8 cellular contexts compared by ENCODE assay signal in genomic region chr16:66342294-66342900, GRCh38. TPM values are rescaled to one million over a fixed set of nuclear protein-coding genes. Genes with fewer than 3 reads are reported as not detected.
DNase-seq lines count a peak whose midpoint lies in the region; ATAC-seq and TF ChIP-seq lines count a peak whose summit lies in the region.

No MANE protein-coding gene starts in this region.

- ATAC-seq in Panc1: peak; percentile 60
- no peak for ATAC-seq in stimulated activated naive CD8-positive, alpha-beta T cell treated with anti-CD3 and anti-CD28 coated beads, Interleukin-15, Interleukin-2, amounts not matched to agents 100 U/mL and 50 U/mL, for 24 hours

- CTCF ChIA-PET in MCF 10A (lab: Yijun Ruan, JAX) (interaction anchor here (0.6 to 3.9 kb wide), 11 partner anchors 10 to 1996 kb away, joined by 3 to 26 read pairs (median 5); no protein-coding TSS in a partner anchor), Panc1 (lab: Charles Lee) (interaction anchor here (0.5 to 1.1 kb wide), 3 partner anchors 10 to 393 kb away, joined by 3 to 8 read pairs (median 7); partner anchors contain the start of gene CDH5)

- no peak overlapping the region for H3K4me3 Mint-ChIP-seq in MCF 10A (ENCODE audit: unreplicated experiment)

- BruUV-seq in MCF 10A (replicated peaks; lab: Mats Ljungman, UMichigan): no TSS peak
- no TSS peak for BruUV-seq in Panc1 (replicated peaks; lab: Mats Ljungman, UMichigan)

- H3K27me3 Mint-ChIP-seq in MCF 10A (ENCODE audit: insufficient read depth, unreplicated experiment): peaks cover 60% of the 10 kb centered on the region

- no peak for TF ChIP-seq POLR2A in breast epithelium (IDR thresholded peaks at IDR 0.05)

- no peaks in the 10 kb centered on the region for H3K27me3 ChIP-seq in breast epithelium
- H3K27me3 ChIP-seq in Panc1 (ENCODE audit: control insufficient read depth, insufficient read depth, low read length): no peaks in the 10 kb centered on the region; the same call in 1 of the 2 replicates
- peaks cover 0 to 13% of the 10 kb centered on the region in 2 donors for H3K27me3 ChIP-seq in tibial artery

- no peaks in the 10 kb centered on the region for H3K36me3 Mint-ChIP-seq in MCF 10A (ENCODE audit: insufficient read depth, unreplicated experiment)

- no peaks in the 10 kb centered on the region for H3K4me1 Mint-ChIP-seq in MCF 10A (ENCODE audit: insufficient read depth, unreplicated experiment)

- POLR2A ChIA-PET in MCF 10A (lab: Yijun Ruan, JAX) (no interaction called here), Panc1 (lab: Charles Lee) (no interaction called here)

- TF ChIP-seq CTCF in MCF 10A (IDR thresholded peaks at IDR 0.05; ENCODE audit: unreplicated experiment) (peak; percentile 78), breast epithelium (IDR thresholded peaks at IDR 0.05) (peak in 1 of 3 donors; percentile 21), Panc1 (IDR thresholded peaks at IDR 0.05) (peak; percentile 86), fibroblast of the aortic adventitia (IDR thresholded peaks at IDR 0.05; ENCODE audit: insufficient read depth, low read length) (peak; percentile 64), tibial artery (IDR thresholded peaks at IDR 0.05) (peak in 1 of 2 experiments; percentile 28)

- DNase-seq in MCF 10A (ENCODE audit: unreplicated experiment): no peak
- no peak for DNase-seq in breast epithelium (ENCODE audit: low spot score in 2 of 2)
- DNase-seq in Panc1 (ENCODE audit: low read depth, low spot score): no peak
- no peak for DNase-seq in fibroblast of the aortic adventitia (ENCODE audit: low read depth)
- DNase-seq in stimulated activated naive CD8-positive, alpha-beta T cell treated with anti-CD3 and anti-CD28 coated beads, Interleukin-15, Interleukin-2, amounts not matched to agents 100 U/mL and 50 U/mL, for 24 hours: peak; percentile 59
- no peak for DNase-seq in NCI-H774 (lab: John Stamatoyannopoulos, UW)
- no peak for DNase-seq in tibial artery
- no peak for DNase-seq in GOT3 (lab: John Stamatoyannopoulos, UW)

- no peaks in the 10 kb centered on the region for H3K36me3 ChIP-seq in breast epithelium
- H3K36me3 ChIP-seq in Panc1 (ENCODE audit: control insufficient read depth, insufficient read depth, low read length): no peaks in the 10 kb centered on the region
- H3K36me3 ChIP-seq in tibial artery: no peaks in the 10 kb centered on the region

- H3K27ac Mint-ChIP-seq in MCF 10A (ENCODE audit: low read depth, unreplicated experiment): no peak overlapping the region

- intact Hi-C loops in MCF 10A (cut with micrococcal nuclease): no loop called here
- intact Hi-C loops in breast epithelium (cut with DNase I; ENCODE audit: low total_unique reads): no loop called here
- intact Hi-C loops in Panc1 (cut with micrococcal nuclease; ENCODE audit: unreplicated experiment): no loop called here
- intact Hi-C loops in tibial artery (cut with DNase I; ENCODE audit: low total_unique reads): no loop called here

- no peak overlapping the region for H3K4me3 ChIP-seq in breast epithelium
- H3K4me3 ChIP-seq in Panc1 (ENCODE audit: low read depth in 2 of 2, low read length in 2 of 2): no peak overlapping the region
- H3K4me3 ChIP-seq in fibroblast of the aortic adventitia (ENCODE audit: low read depth, low read length): no peak overlapping the region
- H3K4me3 ChIP-seq in tibial artery: no peak overlapping the region

- H3K27ac ChIP-seq in breast epithelium: no peak overlapping the region
- no peak overlapping the region for H3K27ac ChIP-seq in Panc1 (ENCODE audit: low read length)
- H3K27ac ChIP-seq in tibial artery: no peak overlapping the region

- H3K4me1 ChIP-seq in breast epithelium (no peaks in the 10 kb centered on the region), Panc1 (ENCODE audit: control insufficient read depth, insufficient read depth, low read length) (no peaks in the 10 kb centered on the region), tibial artery (peaks cover 0 to 5% (median 0%) of the 10 kb centered on the region in 4 donors)

- in situ Hi-C loops in Panc1 (cut with HindIII; ENCODE audit: low pct_unique_long_range_greater_than_20kb, low sequenced_read_pairs): no loop called here

- H3K9me3 ChIP-seq in breast epithelium: no peaks in the 10 kb centered on the region
- H3K9me3 ChIP-seq in Panc1 (ENCODE audit: control insufficient read depth, insufficient read depth, low read depth, low read length): no peaks in the 10 kb centered on the region
- H3K9me3 ChIP-seq in tibial artery: no peaks in the 10 kb centered on the region

- H3K9me3 Mint-ChIP-seq in MCF 10A (ENCODE audit: unreplicated experiment): peaks cover 6% of the 10 kb centered on the region

RNA-seq across cellular contexts. Expression of gene CDH5, which starts 24.1 kb away (rescaled TPM):
- total RNA-seq in MCF 10A (2022) (not detected in 2 replicates), breast epithelium (10 to 100 TPM; 19.2 to 52.8 (median 45.1) TPM), Panc1 (2021; ENCODE audit: unreplicated experiment) (0.18 TPM), fibroblast of the aortic adventitia (ENCODE audit: low replicate concordance) (2.9 and 7.0 TPM in 2 replicates)
- polyA plus RNA-seq in Panc1 (2012; ENCODE audit: insufficient read length): 0.25 TPM
